ENCODE assay signal across 2 cellular contexts in genomic region chr4:16722386-16722785, GRCh38.
TF ChIP-seq lines count a peak whose summit lies in the region.

No MANE protein-coding gene starts in this region.

TF ChIP-seq in IMR-90, 13 proteins besides CTCF, POLR2A, EP300 and RAD21 (continued from another document):
- no peak for TF ChIP-seq RCOR1 (IDR thresholded peaks at IDR 0.05; ENCODE audit: insufficient replicate concordance, low read length)
- TF ChIP-seq CEBPB (IDR thresholded peaks at IDR 0.05; ENCODE audit: low read depth, low read length): no peak
- TF ChIP-seq SMC3 (IDR thresholded peaks at IDR 0.05; ENCODE audit: low read depth, low read length): no peak
- TF ChIP-seq MAZ (IDR thresholded peaks at IDR 0.05; ENCODE audit: borderline replicate concordance, low read depth, low read length): no peak
- TF ChIP-seq NFE2L2 (IDR thresholded peaks at IDR 0.05; ENCODE audit: low read depth, low read length): no peak
- TF ChIP-seq CHD1 (IDR thresholded peaks at IDR 0.05; ENCODE audit: low read depth, low read length): no peak
- TF ChIP-seq BHLHE40 (IDR thresholded peaks at IDR 0.05; ENCODE audit: low read depth, low read length): no peak
- TF ChIP-seq ELK1 (IDR thresholded peaks at IDR 0.05; ENCODE audit: borderline replicate concordance, low read depth, low read length): no peak
- no peak for TF ChIP-seq USF2 (IDR thresholded peaks at IDR 0.05; ENCODE audit: low read depth, low read length)
- no peak for TF ChIP-seq MXI1 (IDR thresholded peaks at IDR 0.05; ENCODE audit: borderline replicate concordance, low read depth, low read length)
- no peak for TF ChIP-seq MAFK (IDR thresholded peaks at IDR 0.05; ENCODE audit: low read depth, low read length)

TF ChIP-seq in SK-N-SH, 30 proteins besides CTCF, POLR2A, EP300 and RAD21 (continued from another document):
- peak; percentile 47; the same call in 1 of the 2 replicates for TF ChIP-seq PBX3 (IDR thresholded peaks at IDR 0.05)
- TF ChIP-seq RCOR1 (IDR thresholded peaks at IDR 0.05; ENCODE audit: low read length): no peak
- TF ChIP-seq FOSL2 (IDR thresholded peaks at IDR 0.05; ENCODE audit: borderline replicate concordance, low read depth): peak; percentile 1; the same call in 1 of the 2 replicates
- TF ChIP-seq IRF3 (IDR thresholded peaks at IDR 0.05; ENCODE audit: low read depth, low read length): no peak
- TF ChIP-seq JUND (IDR thresholded peaks at IDR 0.05): peak; percentile 35; the same call in 1 of the 2 replicates
- no peak for TF ChIP-seq USF1 (IDR thresholded peaks at IDR 0.05; ENCODE audit: borderline replicate concordance, low read depth)
- peak; percentile 10; the same call in 1 of the 2 replicates for TF ChIP-seq TCF12 (IDR thresholded peaks at IDR 0.05)
- no peak for TF ChIP-seq GABPA (IDR thresholded peaks at IDR 0.05; ENCODE audit: low read depth)
